ENCODE assay signal across 11 cellular contexts in genomic region chr2:11698009-11698922, GRCh38. TPM values are rescaled to one million over a fixed set of nuclear protein-coding genes. Genes with fewer than 3 reads are reported as not detected.
A peak's percentile ranks its signal among the peaks of the same experiment; 100 is the strongest.
DNase-seq lines count a peak whose midpoint lies in the region; ATAC-seq and TF ChIP-seq lines count a peak whose summit lies in the region.
"Had no signal": no experiment of that assay in that cellular context is flagged by ENCODE, and none has a peak within 500 bp of the region (broad histone marks: within the 10 kb centered on the region; RNA-seq: fewer than 3 reads in every experiment).

No MANE protein-coding gene starts in this region.

- 0 out of 20 replicates have a peak overlapping the region, but pooled peaks of 1 of the 10 experiments have one; percentile 45 for H3K4me3 ChIP-seq in BLaER1 treated with 17β-estradiol and CSF1 and Interleukin-3, amounts not matched to agents 10 nM and 100 nM
- H3K4me3 ChIP-seq in SJSA1 (no peak overlapping the region), heart left ventricle (peak overlapping the region in 3 of 12 donors; percentile 8 to 13 (median 12)), rectal smooth muscle tissue (ENCODE audit: low read length) (no peak overlapping the region)
- H3K4me3 ChIP-seq: neural progenitor cell had no signal

- no peaks in the 10 kb centered on the region for H4K20me1 ChIP-seq in BLaER1 treated with 17β-estradiol and CSF1 and Interleukin-3, amounts not matched to agents 10 nM and 100 nM

- no peaks in the 10 kb centered on the region for H3K36me3 ChIP-seq in BLaER1 treated with 17β-estradiol and CSF1 and Interleukin-3, amounts not matched to agents 10 nM and 100 nM
- no peaks in the 10 kb centered on the region for H3K36me3 ChIP-seq in SJSA1
- no peaks in the 10 kb centered on the region for H3K36me3 ChIP-seq in heart left ventricle
- H3K36me3 ChIP-seq in rectal smooth muscle tissue (ENCODE audit: control insufficient read depth, insufficient read depth, low read length): no peaks in the 10 kb centered on the region
- H3K36me3 ChIP-seq: neural progenitor cell had no signal

- peak overlapping the region; percentile 76 to 96 (median 91) for H3K4me2 ChIP-seq in BLaER1 treated with 17β-estradiol and CSF1 and Interleukin-3, amounts not matched to agents 10 nM and 100 nM
- H3K4me2 ChIP-seq: neural progenitor cell had no signal

- TF ChIP-seq CTCF in heart left ventricle (IDR thresholded peaks at IDR 0.05): peak in 3 of 12 donors; percentile 23 to 36 (median 28)

- DNase-seq in SJSA1 (ENCODE audit: low read depth in 1 of 2, low spot score in 2 of 2) (peak; percentile 13 to 62), heart left ventricle (peak in 3 of 5 donors; percentile 44 to 87 (median 67)), DMS53 (lab: John Stamatoyannopoulos, UW) (no peak), SW480 (ENCODE audit: low spot score) (no peak), T1000 (lab: John Stamatoyannopoulos, UW) (no peak)
- DNase-seq: activated effector memory CD4-positive, alpha-beta T cell treated with anti-CD3 and anti-CD28 coated beads, Interleukin-2, amount 50 U/mL, for 16 hours had no signal

- peak; percentile 72 to 92 (median 78) for ATAC-seq in heart left ventricle
- no peak for ATAC-seq in GM18502 (IDR thresholded peaks at IDR 0.05; ENCODE audit: poor library complexity, unreplicated experiment)

- no peak for TF ChIP-seq POLR2A in heart left ventricle (IDR thresholded peaks at IDR 0.05)

- peak overlapping the region in 10 of 11 experiments; percentile 18 to 80 (median 70); a peak in 18 of 22 replicates for H3K27ac ChIP-seq in BLaER1 treated with 17β-estradiol and CSF1 and Interleukin-3, amounts not matched to agents 10 nM and 100 nM
- H3K27ac ChIP-seq in SJSA1: peak overlapping the region; percentile 77
- H3K27ac ChIP-seq in heart left ventricle: peak overlapping the region; percentile 26 to 80 (median 62)
- H3K27ac ChIP-seq in rectal smooth muscle tissue (ENCODE audit: low read depth, low read length): peak overlapping the region; percentile 49
- H3K27ac ChIP-seq: neural progenitor cell had no signal

- H3K4me1 ChIP-seq in BLaER1 treated with 17β-estradiol and CSF1 and Interleukin-3, amounts not matched to agents 10 nM and 100 nM: peaks cover 52 to 73% (median 69%) of the 10 kb centered on the region in 10 experiments
- H3K4me1 ChIP-seq in SJSA1 (replicated peaks) (peaks cover 30% of the 10 kb centered on the region), heart left ventricle (peaks cover 2 to 34% (median 18%) of the 10 kb centered on the region in 12 donors), rectal smooth muscle tissue (ENCODE audit: control insufficient read depth, insufficient read depth, low read length) (peaks cover 9% of the 10 kb centered on the region)
- H3K4me1 ChIP-seq: neural progenitor cell had no signal

- peak overlapping the region in 6 of 11 experiments; percentile 39 to 66 (median 58); a peak in 12 of 22 replicates for H3K9ac ChIP-seq in BLaER1 treated with 17β-estradiol and CSF1 and Interleukin-3, amounts not matched to agents 10 nM and 100 nM
- no peak overlapping the region for H3K9ac ChIP-seq in rectal smooth muscle tissue (ENCODE audit: low read length)
- H3K9ac ChIP-seq: neural progenitor cell had no signal

- no peaks in the 10 kb centered on the region for H3K27me3 ChIP-seq in BLaER1 treated with 17β-estradiol and CSF1 and Interleukin-3, amounts not matched to agents 10 nM and 100 nM
- H3K27me3 ChIP-seq in SJSA1 (replicated peaks): no peaks in the 10 kb centered on the region
- H3K27me3 ChIP-seq in heart left ventricle: no peaks in the 10 kb centered on the region
- no peaks in the 10 kb centered on the region for H3K27me3 ChIP-seq in rectal smooth muscle tissue (ENCODE audit: control insufficient read depth, insufficient read depth, low read length)
- H3K27me3 ChIP-seq: neural progenitor cell had no signal

- 37 to 60% (median 52%) methylated on average over 17 to 24 of the region's 24 CpGs for WGBS in heart left ventricle, 4 donors

- H3K9me3 ChIP-seq in BLaER1 treated with 17β-estradiol and CSF1 and Interleukin-3, amounts not matched to agents 10 nM and 100 nM (replicated peaks in 1 of 11): no peaks in the 10 kb centered on the region
- H3K9me3 ChIP-seq in SJSA1 (replicated peaks): no peaks in the 10 kb centered on the region
- no peaks in the 10 kb centered on the region for H3K9me3 ChIP-seq in heart left ventricle

- intact Hi-C loops in heart left ventricle (cut with DNase I): loop anchor here in 3 of 10 donors (2.0 to 10.0 kb wide), 3 partner anchors 49 to 1307 kb away; partner anchors contain the start of gene LPIN1 (in 1 of the 3)

RNA-seq across cellular contexts. Expression of gene NTSR2, which starts 28.3 kb away (rescaled TPM):
- not detected in 2 replicates for total RNA-seq in SJSA1 (2014; rRNA removed; shearing (Covaris generic))
- total RNA-seq in heart left ventricle: under 1 TPM in 1 of 9 donors, not detected in 8; 0.16 TPM
- under 1 TPM in 1 of 2 donors, not detected in 1; 0.04 TPM for polyA plus RNA-seq in heart left ventricle
- total RNA-seq: esophagus mucosa had no signal

RNA-seq across cellular contexts. Expression of gene LPIN1, which starts 48.2 kb away (rescaled TPM):
- 19.1 and 19.4 TPM in 2 replicates for total RNA-seq in SJSA1 (2014; rRNA removed; shearing (Covaris generic))
- total RNA-seq in heart left ventricle: 10 to 100 TPM; 24.3 to 54.8 (median 43.8) TPM
- polyA plus RNA-seq in heart left ventricle: 10 to 100 TPM; 15.0 to 57.1 TPM

Comparison
In these comparisons a context has a peak if more than half of its experiments do, and no peak if none do; other contexts are left out.
1. DNase-seq: peak in SJSA1 (2 of 2) and heart left ventricle (3 of 5); none in DMS53 (single experiment), SW480 (single experiment) and T1000 (single experiment).
2. Peak in every context shown above with its lines, with median percentiles within 50 percentile points of each other: H3K27ac ChIP-seq.